1 cellular context compared by ENCODE assay signal in genomic region chr11:46559815-46560214, GRCh38.
TF ChIP-seq lines count a peak whose summit lies in the region.

No MANE protein-coding gene starts in this region.

TF ChIP-seq in HepG2, 621 proteins besides CTCF, POLR2A, EP300 and RAD21:
- TF ChIP-seq IRF2 (CRISPR knock-in tag; IDR thresholded peaks at IDR 0.05) (no peak), MED8 (CRISPR knock-in tag; IDR thresholded peaks at IDR 0.05; ENCODE audit: insufficient replicate concordance) (no peak), PTBP1 (IDR thresholded peaks at IDR 0.05; ENCODE audit: low read depth, low read length, poor library complexity, severe bottlenecking) (no peak), ZNF781 (CRISPR knock-in tag; IDR thresholded peaks at IDR 0.05; ENCODE audit: borderline replicate concordance, not compliant biosample characterization) (no peak), ZNF256 (CRISPR knock-in tag; conservative IDR thresholded peaks at IDR 0.05) (no peak), KIAA2018 (CRISPR knock-in tag; IDR thresholded peaks at IDR 0.05; ENCODE audit: borderline replicate concordance) (no peak), NCOA2 (CRISPR knock-in tag; IDR thresholded peaks at IDR 0.05) (no peak), ZFP62 (CRISPR knock-in tag; IDR thresholded peaks at IDR 0.05) (no peak), MNT (IDR thresholded peaks at IDR 0.05) (no peak), FLYWCH1 (CRISPR knock-in tag; IDR thresholded peaks at IDR 0.05) (no peak), ATF3 (CRISPR knock-in tag; IDR thresholded peaks at IDR 0.05) (no peak), GLI4 (CRISPR knock-in tag; IDR thresholded peaks at IDR 0.05; ENCODE audit: borderline replicate concordance) (no peak), KLF12 (CRISPR knock-in tag; IDR thresholded peaks at IDR 0.05; ENCODE audit: borderline replicate concordance) (no peak), ZFP1 (CRISPR knock-in tag; IDR thresholded peaks at IDR 0.05) (no peak), TEAD3 (CRISPR knock-in tag; optimal IDR thresholded peaks at IDR 0.05; ENCODE audit: borderline replicate concordance) (no peak), ZNF605 (CRISPR knock-in tag; IDR thresholded peaks at IDR 0.05) (no peak)
